12 cellular contexts compared by ENCODE assay signal in genomic region chr12:46556105-46556559, GRCh38.
DNase-seq lines count a peak whose midpoint lies in the region; ATAC-seq, FAIRE-seq and TF ChIP-seq lines count a peak whose summit lies in the region.
"Had no signal": no experiment of that assay in that cellular context is flagged by ENCODE, and none has a peak within 500 bp of the region (broad histone marks: within the 10 kb centered on the region; RNA-seq: fewer than 3 reads in every experiment).

No MANE protein-coding gene starts in this region.

- no peaks in the 10 kb centered on the region for H3K27me3 ChIP-seq in thyroid gland

- FAIRE-seq in islet of Langerhans (lab: Jason Lieb, UNC): peak; percentile 47
- FAIRE-seq: GM18507 had no signal

- no peak overlapping the region for H3K4me3 ChIP-seq in astrocyte of the spinal cord (ENCODE audit: low read depth, low read length)
- H3K4me3 ChIP-seq in thyroid gland (replicated peaks in 1 of 3): no peak overlapping the region

- DNase-seq in HS-5 (ENCODE audit: low read depth): peak; percentile 95
- DNase-seq in astrocyte of the spinal cord (ENCODE audit: low read depth, low spot score): peak; percentile 91
- no peak for DNase-seq in thyroid gland
- no peak for DNase-seq in NCI-H2081 (lab: John Stamatoyannopoulos, UW)
- DNase-seq in SIG-M5 (lab: John Stamatoyannopoulos, UW): no peak
- no peak for DNase-seq in stimulated activated CD4-positive, alpha-beta T cell treated with anti-CD3 and anti-CD28 coated beads, Interleukin-4, amount 100 ng/mL, for 1 hour
- DNase-seq: effector memory CD4-positive, alpha-beta T cell; NCI-H345; posterior cingulate gyrus had no signal

- no peaks in the 10 kb centered on the region for H3K36me3 ChIP-seq in thyroid gland

- no peak for ATAC-seq in GM18907 (IDR thresholded peaks at IDR 0.05; ENCODE audit: unreplicated experiment)

- H3K9me3 ChIP-seq in thyroid gland: no peaks in the 10 kb centered on the region

- in situ Hi-C loops in astrocyte of the spinal cord (cut with HindIII; ENCODE audit: low sequenced_read_pairs): no loop called here

- TF ChIP-seq POLR2A in thyroid gland (IDR thresholded peaks at IDR 0.05): no peak

- intact Hi-C loops in thyroid gland (cut with DNase I): no loop called here

- 40 to 58% methylated on average over 2 of the region's 2 CpGs for WGBS in thyroid gland, 2 donors

- H3K27ac ChIP-seq in thyroid gland: peak overlapping the region; percentile 8 to 49 (median 12)

- TF ChIP-seq CTCF in astrocyte of the spinal cord (IDR thresholded peaks at IDR 0.05; ENCODE audit: low read depth, low read length): no peak
- TF ChIP-seq CTCF in thyroid gland (IDR thresholded peaks at IDR 0.05): no peak

- peaks cover 9 to 11% of the 10 kb centered on the region in 2 donors for H3K4me1 ChIP-seq in thyroid gland

Comparison
In these comparisons a context has a peak if more than half of its experiments do, and no peak if none do; other contexts are left out.
1. DNase-seq: peak in HS-5 (single experiment) and astrocyte of the spinal cord (single experiment); none in thyroid gland (0 of 2), NCI-H2081 (0 of 2), SIG-M5 (single experiment) and stimulated activated CD4-positive, alpha-beta T cell treated with anti-CD3 and anti-CD28 coated beads, Interleukin-4, amount 100 ng/mL, for 1 hour (single experiment).